Comparison of ENCODE assay signal across 13 cellular contexts in genomic region chr1:9442266-9442846, GRCh38.
DNase-seq lines count a peak whose midpoint lies in the region; ATAC-seq, FAIRE-seq and TF ChIP-seq lines count a peak whose summit lies in the region.
"Had no signal": no experiment of that assay in that cellular context is flagged by ENCODE, and none has a peak within 500 bp of the region (broad histone marks: within the 10 kb centered on the region; RNA-seq: fewer than 3 reads in every experiment).

No MANE protein-coding gene starts in this region.

- H3K27me3 Mint-ChIP-seq in brain, result peaks cover 10% of the 10 kb centered on the region
- H3K27me3 Mint-ChIP-seq: stimulated activated naive CD8-positive, alpha-beta T cell treated with anti-CD3 and anti-CD28 coated beads, Interleukin-15, Interleukin-2, amounts not matched to agents 100 ng/mL and 50 ng/mL, for 24 hours had no signal

- H3K4me1 ChIP-seq in liver (ENCODE audit: control insufficient read depth in 4 of 4, insufficient read depth in 4 of 4, low read length in 3 of 4) (peaks cover 12 to 47% (median 24%) of the 10 kb centered on the region in 4 donors), thyroid gland (peaks cover 28 to 69% of the 10 kb centered on the region in 2 donors)

- TF ChIP-seq CTCF in brain (conservative IDR thresholded peaks at IDR 0.05) (no peak), liver (IDR thresholded peaks at IDR 0.05; ENCODE audit: low read depth, low read length, missing input control) (no peak), thyroid gland (IDR thresholded peaks at IDR 0.05) (no peak), D721Med (IDR thresholded peaks at IDR 0.05; ENCODE audit: insufficient read depth, missing control alignments) (no peak)

- 59% methylated on average over 9 of the region's 9 CpGs for WGBS in liver
- WGBS in thyroid gland, 2 donors, result 61 to 66% methylated on average over 9 of the region's 9 CpGs

- H3K4me3 ChIP-seq in liver (ENCODE audit: low read depth in 1 of 3, low read length in 3 of 3) (no peak overlapping the region), thyroid gland (replicated peaks in 1 of 3) (no peak overlapping the region)
- H3K4me3 ChIP-seq: colonic mucosa, SJSA1 had no signal

- H3K27ac ChIP-seq in liver (ENCODE audit: low read depth in 1 of 2, low read length in 2 of 2) (peak overlapping the region; percentile 81 to 88), thyroid gland (peak overlapping the region; percentile 83 to 89 (median 86))
- H3K27ac ChIP-seq: colonic mucosa, SJSA1 had no signal

- peak overlapping the region in 1 of 2 donors; percentile 21 for H3K9ac ChIP-seq in liver (ENCODE audit: low read depth in 1 of 2, low read length in 2 of 2)

- TF ChIP-seq POLR2A in thyroid gland (IDR thresholded peaks at IDR 0.05), result peak in 1 of 2 donors; percentile 30

- H3K27me3 ChIP-seq in liver (ENCODE audit: control insufficient read depth in 4 of 4, insufficient read depth in 4 of 4, low read length in 3 of 4) (no peaks in the 10 kb centered on the region), thyroid gland (no peaks in the 10 kb centered on the region)
- H3K27me3 ChIP-seq: colonic mucosa, SJSA1 had no signal

- DNase-seq in NCI-H2029 treated with DMSO at 0.1 percent for 48 hours (lab: John Stamatoyannopoulos, UW), result peak; percentile 22
- peak; percentile 63 to 67 for DNase-seq in thyroid gland
- DNase-seq in activated T-cell treated with anti-CD3 and anti-CD28 coated beads, Interleukin-2, amount 50 U/mL, for 1 hour, result no peak
- no peak for DNase-seq in D721Med (ENCODE audit: insufficient read length, low spot score)
- DNase-seq: colonic mucosa, COR-L47, NCI-H2227 treated with DMSO at 0.1 percent for 48 hours had no signal

- ATAC-seq in esophagus mucosa, result no peak
- ATAC-seq: natural killer cell treated with Interleukin-12 subunit alpha and Interleukin-12 subunit beta and Interleukin-15 and Interleukin-18, amount 100 ng/mL, for 72 hours had no signal

- peak overlapping the region in 3 of 5 experiments; percentile 46 to 83 (median 47) for H3K27ac Mint-ChIP-seq in brain
- H3K27ac Mint-ChIP-seq: natural killer cell treated with Interleukin-12 subunit alpha and Interleukin-12 subunit beta and Interleukin-15 and Interleukin-18, amount 100 ng/mL, for 72 hours; stimulated activated naive CD8-positive, alpha-beta T cell treated with anti-CD3 and anti-CD28 coated beads, Interleukin-15, Interleukin-2, amounts not matched to agents 100 ng/mL and 50 ng/mL, for 24 hours had no signal

- peaks cover 0 to 7% (median 0%) of the 10 kb centered on the region in 5 experiments for H3K9me3 Mint-ChIP-seq in brain
- H3K9me3 Mint-ChIP-seq: natural killer cell treated with Interleukin-12 subunit alpha and Interleukin-12 subunit beta and Interleukin-15 and Interleukin-18, amount 100 ng/mL, for 72 hours; stimulated activated naive CD8-positive, alpha-beta T cell treated with anti-CD3 and anti-CD28 coated beads, Interleukin-15, Interleukin-2, amounts not matched to agents 100 ng/mL and 50 ng/mL, for 24 hours had no signal

- no peak overlapping the region for H3K4me3 Mint-ChIP-seq in brain
- H3K4me3 Mint-ChIP-seq: natural killer cell treated with Interleukin-12 subunit alpha and Interleukin-12 subunit beta and Interleukin-15 and Interleukin-18, amount 100 ng/mL, for 72 hours; stimulated activated naive CD8-positive, alpha-beta T cell treated with anti-CD3 and anti-CD28 coated beads, Interleukin-15, Interleukin-2, amounts not matched to agents 100 ng/mL and 50 ng/mL, for 24 hours had no signal

- FAIRE-seq in D721Med (lab: Jason Lieb, UNC), result no peak

- H3K4me1 Mint-ChIP-seq in brain, result peaks cover 45% of the 10 kb centered on the region

- intact Hi-C loops in thyroid gland (cut with DNase I), result no loop called here

- H3K36me3 Mint-ChIP-seq in brain, result no peaks in the 10 kb centered on the region
- H3K36me3 Mint-ChIP-seq: natural killer cell treated with Interleukin-12 subunit alpha and Interleukin-12 subunit beta and Interleukin-15 and Interleukin-18, amount 100 ng/mL, for 72 hours had no signal

- no peaks in the 10 kb centered on the region for H3K9me3 ChIP-seq in liver (ENCODE audit: control insufficient read depth in 4 of 4, low read length in 3 of 4)
- no peaks in the 10 kb centered on the region for H3K9me3 ChIP-seq in thyroid gland
- H3K9me3 ChIP-seq: colonic mucosa, SJSA1 had no signal

- peak in 1 of 2 donors; percentile 45 for TF ChIP-seq RAD21 in liver (IDR thresholded peaks at IDR 0.05)

- H3K36me3 ChIP-seq in liver (ENCODE audit: control insufficient read depth in 4 of 4, insufficient read depth in 3 of 4, low read depth in 1 of 4, low read length in 3 of 4) (no peaks in the 10 kb centered on the region), thyroid gland (no peaks in the 10 kb centered on the region)
- H3K36me3 ChIP-seq: colonic mucosa, SJSA1 had no signal

TF ChIP-seq in liver, 16 proteins besides CTCF, POLR2A, EP300 and RAD21:
- TF ChIP-seq NR2F2 (IDR thresholded peaks at IDR 0.05) (no peak), SP1 (IDR thresholded peaks at IDR 0.05) (peak; percentile 69), TAF1 (conservative IDR thresholded peaks at IDR 0.05) (no peak), FOXA1 (IDR thresholded peaks at IDR 0.05) (no peak), YY1 (IDR thresholded peaks at IDR 0.05) (peak; percentile 75), HNF4A (conservative IDR thresholded peaks at IDR 0.05) (peak; percentile 75 to 81), JUND (IDR thresholded peaks at IDR 0.05) (peak in 1 of 2 donors; percentile 60), RXRA (IDR thresholded peaks at IDR 0.05) (peak; percentile 74 to 83), EGR1 (IDR thresholded peaks at IDR 0.05; ENCODE audit: low read depth in 2 of 2) (peak in 1 of 2 donors; percentile 24), GABPA (IDR thresholded peaks at IDR 0.05 in 1 of 2, conservative IDR thresholded peaks at IDR 0.05 in 1 of 2) (no peak), HNF4G (IDR thresholded peaks at IDR 0.05) (no peak), FOXA2 (IDR thresholded peaks at IDR 0.05) (no peak), MAX (IDR thresholded peaks at IDR 0.05) (peak; percentile 78)
- TF ChIP-seq, protein P1, sequence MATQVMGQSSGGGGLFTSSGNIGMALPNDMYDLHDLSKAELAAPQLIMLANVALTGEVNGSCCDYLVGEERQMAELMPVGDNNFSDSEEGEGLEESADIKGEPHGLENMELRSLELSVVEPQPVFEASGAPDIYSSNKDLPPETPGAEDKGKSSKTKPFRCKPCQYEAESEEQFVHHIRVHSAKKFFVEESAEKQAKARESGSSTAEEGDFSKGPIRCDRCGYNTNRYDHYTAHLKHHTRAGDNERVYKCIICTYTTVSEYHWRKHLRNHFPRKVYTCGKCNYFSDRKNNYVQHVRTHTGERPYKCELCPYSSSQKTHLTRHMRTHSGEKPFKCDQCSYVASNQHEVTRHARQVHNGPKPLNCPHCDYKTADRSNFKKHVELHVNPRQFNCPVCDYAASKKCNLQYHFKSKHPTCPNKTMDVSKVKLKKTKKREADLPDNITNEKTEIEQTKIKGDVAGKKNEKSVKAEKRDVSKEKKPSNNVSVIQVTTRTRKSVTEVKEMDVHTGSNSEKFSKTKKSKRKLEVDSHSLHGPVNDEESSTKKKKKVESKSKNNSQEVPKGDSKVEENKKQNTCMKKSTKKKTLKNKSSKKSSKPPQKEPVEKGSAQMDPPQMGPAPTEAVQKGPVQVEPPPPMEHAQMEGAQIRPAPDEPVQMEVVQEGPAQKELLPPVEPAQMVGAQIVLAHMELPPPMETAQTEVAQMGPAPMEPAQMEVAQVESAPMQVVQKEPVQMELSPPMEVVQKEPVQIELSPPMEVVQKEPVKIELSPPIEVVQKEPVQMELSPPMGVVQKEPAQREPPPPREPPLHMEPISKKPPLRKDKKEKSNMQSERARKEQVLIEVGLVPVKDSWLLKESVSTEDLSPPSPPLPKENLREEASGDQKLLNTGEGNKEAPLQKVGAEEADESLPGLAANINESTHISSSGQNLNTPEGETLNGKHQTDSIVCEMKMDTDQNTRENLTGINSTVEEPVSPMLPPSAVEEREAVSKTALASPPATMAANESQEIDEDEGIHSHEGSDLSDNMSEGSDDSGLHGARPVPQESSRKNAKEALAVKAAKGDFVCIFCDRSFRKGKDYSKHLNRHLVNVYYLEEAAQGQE (IDR thresholded peaks at IDR 0.05), result peak; percentile 44
- TF ChIP-seq, protein P2, sequence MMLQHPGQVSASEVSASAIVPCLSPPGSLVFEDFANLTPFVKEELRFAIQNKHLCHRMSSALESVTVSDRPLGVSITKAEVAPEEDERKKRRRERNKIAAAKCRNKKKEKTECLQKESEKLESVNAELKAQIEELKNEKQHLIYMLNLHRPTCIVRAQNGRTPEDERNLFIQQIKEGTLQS (IDR thresholded peaks at IDR 0.05), result peak; percentile 40
- TF ChIP-seq, protein P3, sequence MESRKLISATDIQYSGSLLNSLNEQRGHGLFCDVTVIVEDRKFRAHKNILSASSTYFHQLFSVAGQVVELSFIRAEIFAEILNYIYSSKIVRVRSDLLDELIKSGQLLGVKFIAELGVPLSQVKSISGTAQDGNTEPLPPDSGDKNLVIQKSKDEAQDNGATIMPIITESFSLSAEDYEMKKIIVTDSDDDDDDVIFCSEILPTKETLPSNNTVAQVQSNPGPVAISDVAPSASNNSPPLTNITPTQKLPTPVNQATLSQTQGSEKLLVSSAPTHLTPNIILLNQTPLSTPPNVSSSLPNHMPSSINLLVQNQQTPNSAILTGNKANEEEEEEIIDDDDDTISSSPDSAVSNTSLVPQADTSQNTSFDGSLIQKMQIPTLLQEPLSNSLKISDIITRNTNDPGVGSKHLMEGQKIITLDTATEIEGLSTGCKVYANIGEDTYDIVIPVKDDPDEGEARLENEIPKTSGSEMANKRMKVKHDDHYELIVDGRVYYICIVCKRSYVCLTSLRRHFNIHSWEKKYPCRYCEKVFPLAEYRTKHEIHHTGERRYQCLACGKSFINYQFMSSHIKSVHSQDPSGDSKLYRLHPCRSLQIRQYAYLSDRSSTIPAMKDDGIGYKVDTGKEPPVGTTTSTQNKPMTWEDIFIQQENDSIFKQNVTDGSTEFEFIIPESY (IDR thresholded peaks at IDR 0.05), result peak; percentile 17
TF ChIP-seq in liver: peak in this region for 10.

Comparison
In these comparisons a context has a peak if more than half of its experiments do, and no peak if none do; other contexts are left out.
1. DNase-seq: peak in NCI-H2029 treated with DMSO at 0.1 percent for 48 hours (single experiment) and thyroid gland (2 of 2); none in activated T-cell treated with anti-CD3 and anti-CD28 coated beads, Interleukin-2, amount 50 U/mL, for 1 hour (single experiment) and D721Med (single experiment).